Comparison of ENCODE assay signal across 18 cellular contexts in the genomic region with DNA sequence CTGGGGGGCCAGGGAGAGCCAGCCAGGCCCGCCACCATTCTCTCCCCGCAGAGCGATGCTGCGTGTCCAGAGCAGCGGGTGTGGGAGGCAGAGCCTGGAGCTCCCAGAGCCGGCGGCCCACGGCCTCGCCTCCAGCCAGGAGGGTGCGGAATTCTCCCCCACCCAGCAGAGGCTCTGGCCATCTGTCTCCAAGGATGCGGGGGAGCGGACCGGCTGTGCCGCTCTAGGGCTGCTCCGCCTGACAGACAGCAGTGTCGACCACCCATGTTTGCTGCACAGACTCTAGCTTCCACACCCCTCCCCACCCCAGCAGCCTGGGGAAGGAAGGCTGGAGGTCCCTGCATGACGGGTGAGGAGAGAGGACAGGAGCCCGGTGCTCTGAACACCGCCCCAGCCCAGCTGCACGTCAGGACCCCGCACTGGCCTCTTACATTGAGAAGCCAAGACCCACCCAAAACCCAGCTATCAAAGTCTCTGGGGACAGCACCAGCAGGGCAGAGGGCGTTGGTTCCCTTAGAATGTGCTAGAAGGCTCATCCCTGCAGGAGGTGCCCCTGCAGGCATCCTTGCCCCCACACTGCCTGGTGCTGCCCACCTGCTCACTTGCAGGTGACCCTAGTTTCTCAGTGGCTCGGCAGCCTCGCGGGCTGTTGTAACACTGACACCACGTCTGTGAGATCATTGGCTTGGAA. TPM values are rescaled to one million over a fixed set of nuclear protein-coding genes. Genes with fewer than 3 reads are reported as not detected.
"Had no signal": no experiment of that assay in that cellular context is flagged by ENCODE, and none has a peak within 500 bp of the region (broad histone marks: within the 10 kb centered on the region; RNA-seq: fewer than 3 reads in every experiment).

No MANE protein-coding gene starts in this region.

- H3K27ac ChIP-seq: epithelial cell of prostate, gastrocnemius medialis, neutrophil, prostate gland, sigmoid colon, suprapubic skin, upper lobe of right lung had no signal

- H3K9me3 ChIP-seq: gastrocnemius medialis, neutrophil, prostate gland, sigmoid colon, suprapubic skin, upper lobe of right lung had no signal

- H3K36me3 ChIP-seq: gastrocnemius medialis, neutrophil, prostate gland, sigmoid colon, suprapubic skin, upper lobe of right lung had no signal

- H3K4me3 ChIP-seq: gastrocnemius medialis, prostate gland, sigmoid colon, suprapubic skin, upper lobe of right lung had no signal

- DNase-seq: activated CD8-positive, alpha-beta memory T cell treated with anti-CD3 and anti-CD28 coated beads, Interleukin-2, amount 50 U/mL, for 4 hours; activated CD8-positive, alpha-beta T cell treated with anti-CD3 and anti-CD28 coated beads for 36 hours; activated naive CD4-positive, alpha-beta T cell treated with anti-CD3 and anti-CD28 coated beads, Interleukin-2, amount 10 ng/mL, durations not matched to agents 7 days and 5 days; cortex of kidney; effector memory CD4-positive, alpha-beta T cell; sigmoid colon; stimulated activated CD4-positive, alpha-beta T cell treated with anti-CD3 and anti-CD28 coated beads, Interleukin-4, amount 100 ng/mL, for 1 hour; stimulated activated CD8-positive, alpha-beta memory T cell treated with anti-CD3 and anti-CD28 coated beads, Interleukin-4, amount 100 ng/mL, for 48 hours; stimulated activated naive CD8-positive, alpha-beta T cell treated with anti-CD3 and anti-CD28 coated beads, Interleukin-15, Interleukin-2, amounts not matched to agents 100 U/mL and 50 U/mL, for 24 hours; T-helper 9 cell; upper lobe of right lung had no signal

- H3K4me1 ChIP-seq: gastrocnemius medialis, prostate gland had no signal

RNA-seq across cellular contexts. Expression of a gene that starts 29.7 kb away (rescaled TPM):
- total RNA-seq: activated CD8-positive, alpha-beta T cell treated with anti-CD3 and anti-CD28 coated beads for 36 hours; kidney epithelial cell; mesothelial cell of epicardium had no signal
